Comparison of ENCODE assay signal across 8 cellular contexts in the genomic region with DNA sequence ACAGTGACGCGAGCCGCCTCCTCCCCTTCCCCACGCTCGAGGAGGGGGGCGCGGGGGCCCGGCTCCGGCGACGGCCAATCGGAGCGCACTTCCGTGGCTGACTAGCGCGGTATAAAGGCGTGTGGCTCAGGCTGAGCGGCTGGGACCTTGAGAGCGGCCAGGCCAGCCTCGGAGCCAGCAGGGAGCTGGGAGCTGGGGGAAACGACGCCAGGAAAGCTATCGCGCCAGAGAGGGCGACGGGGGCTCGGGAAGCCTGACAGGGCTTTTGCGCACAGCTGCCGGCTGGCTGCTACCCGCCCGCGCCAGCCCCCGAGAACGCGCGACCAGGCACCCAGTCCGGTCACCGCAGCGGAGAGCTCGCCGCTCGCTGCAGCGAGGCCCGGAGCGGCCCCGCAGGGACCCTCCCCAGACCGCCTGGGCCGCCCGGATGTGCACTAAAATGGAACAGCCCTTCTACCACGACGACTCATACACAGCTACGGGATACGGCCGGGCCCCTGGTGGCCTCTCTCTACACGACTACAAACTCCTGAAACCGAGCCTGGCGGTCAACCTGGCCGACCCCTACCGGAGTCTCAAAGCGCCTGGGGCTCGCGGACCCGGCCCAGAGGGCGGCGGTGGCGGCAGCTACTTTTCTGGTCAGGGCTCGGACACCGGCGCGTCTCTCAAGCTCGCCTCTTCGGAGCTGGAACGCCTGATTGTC. TPM values are rescaled to one million over a fixed set of nuclear protein-coding genes. Genes with fewer than 3 reads are reported as not detected.
DNase-seq lines count a peak whose midpoint lies in the region; ATAC-seq, FAIRE-seq and TF ChIP-seq lines count a peak whose summit lies in the region.

TSS of gene JUNB (plus strand) at position 142 of the 703 bp plus-strand sequence. CDS start at position 428, 286 bp downstream.

- H3K27ac Mint-ChIP-seq in natural killer cell, result peak within 1 kb of the TSS; percentile 97 to 99

- H3K9me3 Mint-ChIP-seq in natural killer cell, result no peaks in the 10 kb centered on the region

- peak within 1 kb of the TSS; percentile 88 for H3K4me3 ChIP-seq in fibroblast of mammary gland (ENCODE audit: control insufficient read depth, low read depth, low read length)

- FAIRE-seq in D721Med (lab: Jason Lieb, UNC), result no peak

- peak within 1 kb of the TSS; percentile 96 for H3K4me3 Mint-ChIP-seq in natural killer cell

- DNase-seq in D721Med (ENCODE audit: insufficient read length, low spot score), result peak; percentile 76
- peak; percentile 96 for DNase-seq in LoVo (ENCODE audit: low spot score)
- DNase-seq in activated T-helper 9 cell treated with anti-CD3 and anti-CD28 coated beads, Interleukin-2, amount 50 U/mL, for 16 hours (ENCODE audit: low read depth), result peak; percentile 96
- peak; percentile 95 for DNase-seq in fibroblast of mammary gland (ENCODE audit: low read depth)
- DNase-seq in natural killer cell, result peak; percentile 98
- DNase-seq in stimulated activated naive CD4-positive, alpha-beta T cell (lab: John Stamatoyannopoulos, UW), result peak; percentile 96 to 98 (median 98)

- intact Hi-C loops in natural killer cell (cut with micrococcal nuclease), result loop anchor here (1.0 to 10.0 kb wide), 6 partner anchors 9 to 363 kb away; partner anchors contain the start of genes CALR, GET3, IER2 and STX10

- peak; percentile 100 for TF ChIP-seq POLR2A in Raji (IDR thresholded peaks at IDR 0.05; ENCODE audit: insufficient read depth, low read depth, low read length)

- no peaks in the 10 kb centered on the region for H3K36me3 Mint-ChIP-seq in natural killer cell

- no peak for TF ChIP-seq CTCF in D721Med (IDR thresholded peaks at IDR 0.05; ENCODE audit: insufficient read depth, missing control alignments)
- TF ChIP-seq CTCF in fibroblast of mammary gland (conservative IDR thresholded peaks at IDR 0.05; ENCODE audit: control insufficient read depth, insufficient read depth, low read depth, low read length), result no peak
- no peak for TF ChIP-seq CTCF in natural killer cell (IDR thresholded peaks at IDR 0.05)

- H3K27me3 Mint-ChIP-seq in natural killer cell (ENCODE audit: low read depth in 2 of 2), result no peaks in the 10 kb centered on the region

- peaks cover 38 to 45% of the 10 kb centered on the region in 2 donors for H3K4me1 Mint-ChIP-seq in natural killer cell

- ATAC-seq in GM21526 (IDR thresholded peaks at IDR 0.05; ENCODE audit: low FRiP score, unreplicated experiment) (peak; percentile 29), natural killer cell (peak; percentile 40 to 69 (median 51))

RNA-seq across cellular contexts. Expression of gene JUNB, which starts in this region (rescaled TPM):
- total RNA-seq in natural killer cell, result 100 to 1,000 TPM; 781 to 903 (median 859) TPM

Comparison
In these comparisons a context has a peak if more than half of its experiments do, and no peak if none do; other contexts are left out.
1. Peak in every context shown above with its lines: DNase-seq, ATAC-seq and H3K4me3 ChIP-seq.